In the genomic region with DNA sequence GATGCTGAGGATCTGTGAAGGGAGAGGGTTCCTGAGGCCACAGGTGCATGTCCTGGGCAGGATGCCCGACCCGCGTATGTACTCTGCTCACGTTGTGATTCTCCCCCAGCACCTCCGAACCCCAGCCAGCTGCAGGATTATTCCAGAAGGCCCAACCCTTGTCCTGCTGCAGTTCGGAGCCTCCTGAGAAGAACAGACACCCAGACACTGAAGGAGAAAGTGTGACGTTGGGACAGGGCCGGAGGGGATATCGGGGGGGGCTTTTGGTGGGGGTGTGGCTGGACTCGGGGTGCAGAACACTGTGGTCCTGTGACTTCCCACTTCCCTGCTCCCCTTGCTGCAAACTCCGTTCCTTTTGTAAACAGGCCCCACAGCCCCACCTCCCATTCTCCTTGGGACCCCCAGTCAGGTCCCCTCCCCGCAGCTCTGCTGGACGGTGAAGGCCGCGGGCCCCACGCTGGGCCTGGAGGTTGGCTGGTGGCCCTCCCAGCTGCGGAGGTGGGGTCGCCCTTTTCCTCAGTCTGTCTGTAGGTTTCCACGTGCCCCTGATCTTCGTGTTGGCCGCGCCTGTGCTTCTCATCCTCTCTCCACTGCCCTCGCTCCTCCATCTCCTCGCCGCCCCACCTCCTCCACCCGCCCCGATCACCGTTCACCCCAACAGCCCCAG, we compare ENCODE assay signal across 25 cellular contexts.
"Had no signal": no experiment of that assay in that cellular context is flagged by ENCODE, and none has a peak within 500 bp of the region (broad histone marks: within the 10 kb centered on the region; RNA-seq: fewer than 3 reads in every experiment).

No MANE protein-coding gene starts in this region.

- H3K4me1 Mint-ChIP-seq: activated B cell treated with CpG ODN at 0.5 μM for 24 hours; activated T-helper 17 cell treated with anti-CD3 and anti-CD28 coated beads, Interleukin-2, amount 50 U/mL, for 72 hours had no signal

- DNase-seq: activated B cell treated with CpG ODN at 0.5 μM for 24 hours; activated CD4-positive, alpha-beta T cell treated with anti-CD3 and anti-CD28 coated beads, Interleukin-2, amount 50 U/mL, for 1 hour; activated CD8-positive, alpha-beta T cell treated with anti-CD3 and anti-CD28 coated beads for 36 hours; activated gamma-delta T cell treated with Interleukin-2 at 50 U/mL for 16 hours; activated naive CD4-positive, alpha-beta T cell treated with anti-CD3 and anti-CD28 coated beads, Interleukin-2, amount 50 U/mL, for 16 hours; activated T-cell treated with anti-CD3 and anti-CD28 coated beads, Interleukin-2, amount 50 U/mL, for 4 hours; central memory CD4-positive, alpha-beta T cell; effector CD4-positive, alpha-beta T cell; foreskin keratinocyte; heart right ventricle; kidney glomerular epithelial cell; left ventricle myocardium inferior; mammary epithelial cell; nucleus accumbens; stimulated activated CD4-positive, alpha-beta T cell treated with anti-CD3 and anti-CD28 coated beads, Interleukin-2, amount 100 ng/mL, for 48 hours; stimulated activated naive CD4-positive, alpha-beta T cell treated with Interleukin-2 at 50 U/mL for 16 hours; T-helper 2 cell; testis; trophoblast cell had no signal

- ATAC-seq: activated CD8-positive, alpha-beta T cell treated with anti-CD3 and anti-CD28 coated beads for 36 hours; activated T-cell treated with anti-CD3 and anti-CD28 coated beads, Interleukin-2, amount 50 U/mL, for 4 hours; activated T-helper 17 cell treated with anti-CD3 and anti-CD28 coated beads, Interleukin-2, amount 50 U/mL, for 72 hours; foreskin keratinocyte; heart right ventricle; right cardiac atrium had no signal

- H3K36me3 ChIP-seq: breast epithelium, esophagus muscularis mucosa, heart right ventricle, left ventricle myocardium inferior, uterus had no signal

- H3K27ac ChIP-seq: breast epithelium, esophagus muscularis mucosa, foreskin keratinocyte, heart right ventricle, left ventricle myocardium inferior, testis, uterus had no signal

- H3K4me3 ChIP-seq: breast epithelium, esophagus muscularis mucosa, heart right ventricle, left ventricle myocardium inferior, testis, uterus had no signal

- H3K27ac Mint-ChIP-seq: activated B cell treated with CpG ODN at 0.5 μM for 24 hours; activated CD8-positive, alpha-beta T cell treated with anti-CD3 and anti-CD28 coated beads for 36 hours; activated T-helper 17 cell treated with anti-CD3 and anti-CD28 coated beads, Interleukin-2, amount 50 U/mL, for 72 hours; dendritic cell treated with granulocyte-macrophage colony-stimulating factor and Interleukin-4, amounts not matched to agents 40 ng/mL and 50 ng/mL, for 4 days had no signal

- H3K9me3 Mint-ChIP-seq: activated B cell treated with CpG ODN at 0.5 μM for 24 hours; activated CD8-positive, alpha-beta T cell treated with anti-CD3 and anti-CD28 coated beads for 36 hours; activated T-cell treated with anti-CD3 and anti-CD28 coated beads, Interleukin-2, amount 50 U/mL, for 4 hours; activated T-helper 17 cell treated with anti-CD3 and anti-CD28 coated beads, Interleukin-2, amount 50 U/mL, for 72 hours; dendritic cell treated with granulocyte-macrophage colony-stimulating factor and Interleukin-4, amounts not matched to agents 40 ng/mL and 50 ng/mL, for 4 days had no signal

- H3K27me3 ChIP-seq: testis, uterus had no signal

- H3K4me3 Mint-ChIP-seq: activated B cell treated with CpG ODN at 0.5 μM for 24 hours; activated CD8-positive, alpha-beta T cell treated with anti-CD3 and anti-CD28 coated beads for 36 hours; activated T-cell treated with anti-CD3 and anti-CD28 coated beads, Interleukin-2, amount 50 U/mL, for 4 hours; activated T-helper 17 cell treated with anti-CD3 and anti-CD28 coated beads, Interleukin-2, amount 50 U/mL, for 72 hours; dendritic cell treated with granulocyte-macrophage colony-stimulating factor and Interleukin-4, amounts not matched to agents 40 ng/mL and 50 ng/mL, for 4 days had no signal

- H3K4me1 ChIP-seq: breast epithelium, foreskin keratinocyte, heart right ventricle, left ventricle myocardium inferior, testis, uterus had no signal

- H3K9me3 ChIP-seq: breast epithelium, esophagus muscularis mucosa, heart right ventricle, left ventricle myocardium inferior, testis, uterus had no signal
